Comparison of ENCODE assay signal across 14 cellular contexts in genomic region chr2:223788826-223789225, GRCh38. TPM values are rescaled to one million over a fixed set of nuclear protein-coding genes. Genes with fewer than 3 reads are reported as not detected.
DNase-seq lines count a peak whose midpoint lies in the region; ATAC-seq and TF ChIP-seq lines count a peak whose summit lies in the region.
"Had no signal": no experiment of that assay in that cellular context is flagged by ENCODE, and none has a peak within 500 bp of the region (broad histone marks: within the 10 kb centered on the region; RNA-seq: fewer than 3 reads in every experiment).

No MANE protein-coding gene starts in this region.

- CTCF ChIA-PET in Caco-2 (lab: Charles Lee): no interaction called here

- H3K27me3 Mint-ChIP-seq in Caco-2 (ENCODE audit: insufficient read depth, unreplicated experiment) (no peaks in the 10 kb centered on the region), IgD-negative memory B cell (no peaks in the 10 kb centered on the region), chondrocyte (ENCODE audit: low read depth) (no peaks in the 10 kb centered on the region), osteocyte (ENCODE audit: unreplicated experiment) (no peaks in the 10 kb centered on the region)

- intact Hi-C loops in Caco-2 (cut with micrococcal nuclease; ENCODE audit: unreplicated experiment): no loop called here

- H3K36me3 Mint-ChIP-seq in Caco-2 (ENCODE audit: insufficient read depth, unreplicated experiment) (peaks cover 66% of the 10 kb centered on the region), IgD-negative memory B cell (peaks cover 9% of the 10 kb centered on the region), chondrocyte (ENCODE audit: low read depth) (peaks cover 4% of the 10 kb centered on the region), osteocyte (ENCODE audit: unreplicated experiment) (peaks cover 2% of the 10 kb centered on the region)

- H3K4me3 Mint-ChIP-seq in Caco-2 (ENCODE audit: unreplicated experiment) (no peak overlapping the region), IgD-negative memory B cell (peak overlapping the region in 1 of 4 donors; percentile 62), chondrocyte (ENCODE audit: unreplicated experiment) (no peak overlapping the region), osteocyte (ENCODE audit: unreplicated experiment) (no peak overlapping the region)
- H3K4me3 Mint-ChIP-seq: CD8-positive, alpha-beta memory T cell; H9; HFFc6 had no signal

- peaks cover 11% of the 10 kb centered on the region for H3K9me3 Mint-ChIP-seq in Caco-2 (ENCODE audit: unreplicated experiment)
- H3K9me3 Mint-ChIP-seq in IgD-negative memory B cell: no peaks in the 10 kb centered on the region
- peaks cover 19% of the 10 kb centered on the region for H3K9me3 Mint-ChIP-seq in chondrocyte (ENCODE audit: low read depth)
- peaks cover 8% of the 10 kb centered on the region for H3K9me3 Mint-ChIP-seq in osteocyte (ENCODE audit: unreplicated experiment)
- H3K9me3 Mint-ChIP-seq: HFFc6 had no signal

- H3K4me3 ChIP-seq in Caco-2 (ENCODE audit: low read depth, low read length) (no peak overlapping the region), tibial nerve (no peak overlapping the region)
- H3K4me3 ChIP-seq: BLaER1 had no signal

- TF ChIP-seq CTCF in Caco-2 (IDR thresholded peaks at IDR 0.05; ENCODE audit: insufficient read depth in 1 of 2, low read depth in 1 of 2, low read length in 1 of 2, severe bottlenecking in 1 of 2, unreplicated experiment in 1 of 2): no peak
- TF ChIP-seq CTCF in chondrocyte (IDR thresholded peaks at IDR 0.05): no peak
- no peak for TF ChIP-seq CTCF in osteocyte (IDR thresholded peaks at IDR 0.05)
- TF ChIP-seq CTCF in tibial nerve (IDR thresholded peaks at IDR 0.05): no peak

- H3K9me3 ChIP-seq in Caco-2: peaks cover 8% of the 10 kb centered on the region; the same call in 1 of the 2 replicates
- peaks cover 0 to 8% (median 3%) of the 10 kb centered on the region in 4 donors for H3K9me3 ChIP-seq in tibial nerve

- peak overlapping the region; percentile 31 for H3K27ac Mint-ChIP-seq in Caco-2 (ENCODE audit: unreplicated experiment)
- H3K27ac Mint-ChIP-seq in IgD-negative memory B cell: peak overlapping the region in 2 of 3 donors; percentile 18 to 59
- H3K27ac Mint-ChIP-seq in chondrocyte (ENCODE audit: unreplicated experiment): peak overlapping the region; percentile 37
- peak overlapping the region; percentile 31 for H3K27ac Mint-ChIP-seq in osteocyte (ENCODE audit: unreplicated experiment)
- H3K27ac Mint-ChIP-seq: H9, HFFc6 had no signal

- TF ChIP-seq EP300 in tibial nerve (IDR thresholded peaks at IDR 0.05): no peak

- H3K27me3 ChIP-seq in Caco-2 (replicated peaks; ENCODE audit: control insufficient read depth, insufficient read depth, low read length): no peaks in the 10 kb centered on the region
- no peaks in the 10 kb centered on the region for H3K27me3 ChIP-seq in tibial nerve
- H3K27me3 ChIP-seq: BLaER1 had no signal

- DNase-seq in Caco-2 (no peak), chondrocyte (ENCODE audit: low spot score) (no peak), osteocyte (ENCODE audit: extremely low spot score, unreplicated experiment) (no peak), tibial nerve (ENCODE audit: low spot score in 2 of 2) (no peak), cortex of kidney (lab: John Stamatoyannopoulos, UW) (no peak), midbrain (lab: John Stamatoyannopoulos, UW) (no peak)
- DNase-seq: CD8-positive, alpha-beta memory T cell; DMS 273 treated with DMSO at 0.1 percent for 48 hours; GOT3; H9; HFFc6 had no signal

- POLR2A ChIA-PET in Caco-2 (lab: Charles Lee): no interaction called here

- H3K4me1 Mint-ChIP-seq in Caco-2 (ENCODE audit: low read depth, unreplicated experiment): peaks cover 24% of the 10 kb centered on the region
- H3K4me1 Mint-ChIP-seq in IgD-negative memory B cell: peaks cover 37 to 51% (median 48%) of the 10 kb centered on the region in 3 donors
- H3K4me1 Mint-ChIP-seq in chondrocyte (ENCODE audit: low read depth): peaks cover 4% of the 10 kb centered on the region
- H3K4me1 Mint-ChIP-seq in osteocyte (ENCODE audit: unreplicated experiment): peaks cover 3% of the 10 kb centered on the region
- H3K4me1 Mint-ChIP-seq: CD8-positive, alpha-beta memory T cell had no signal

- no peak overlapping the region for H3K27ac ChIP-seq in tibial nerve
- H3K27ac ChIP-seq: BLaER1 had no signal

- H3K36me3 ChIP-seq in Caco-2 (ENCODE audit: control insufficient read depth, insufficient read depth, low read length) (no peaks in the 10 kb centered on the region), tibial nerve (no peaks in the 10 kb centered on the region)
- H3K36me3 ChIP-seq: BLaER1 had no signal

- ATAC-seq in GM21825 (IDR thresholded peaks at IDR 0.05; ENCODE audit: unreplicated experiment): no peak

- peaks cover 8% of the 10 kb centered on the region; the same call in 1 of the 2 replicates for H3K4me1 ChIP-seq in Caco-2
- H3K4me1 ChIP-seq in tibial nerve: no peaks in the 10 kb centered on the region

- BruUV-seq in Caco-2 (replicated peaks; lab: Mats Ljungman, UMichigan): no TSS peak

- no peak for TF ChIP-seq POLR2A in tibial nerve (IDR thresholded peaks at IDR 0.05)

RNA-seq across cellular contexts. Expression of gene AP1S3, which starts 48.6 kb away (rescaled TPM):
- total RNA-seq in Caco-2 (2022) (180 TPM in 2 replicates), chondrocyte (5.2 to 6.4 TPM (median 5.5 TPM) in 3 replicates), osteocyte (3.1 and 3.5 TPM in 2 replicates), tibial nerve (1 to 10 TPM in 2 of 4 donors, under 1 TPM in 1, not detected in 1; 0.59 to 1.5 (median 1.0) TPM)
- polyA plus RNA-seq in IgD-negative memory B cell: 23.0 TPM

Comparison
In these comparisons a context has a peak if more than half of its experiments do, and no peak if none do; other contexts are left out.
1. RNA of gene AP1S3, which starts 48.6 kb away (total RNA-seq): 180 TPM in Caco-2; 5.2 to 6.4 TPM in chondrocyte, 3.1 to 3.5 TPM in osteocyte and 0.59 to 1.5 TPM in tibial nerve; every median in the first group is over 10 times any median in the second.
2. Peak in every context shown above with its lines, with median percentiles within 50 percentile points of each other: H3K27ac Mint-ChIP-seq.